ENCODE assay signal across 9 cellular contexts in genomic region chr19:15197275-15198005, GRCh38. TPM values are rescaled to one million over a fixed set of nuclear protein-coding genes. Genes with fewer than 3 reads are reported as not detected.
DNase-seq lines count a peak whose midpoint lies in the region; ATAC-seq, FAIRE-seq and TF ChIP-seq lines count a peak whose summit lies in the region.
"Had no signal": no experiment of that assay in that cellular context is flagged by ENCODE, and none has a peak within 500 bp of the region (broad histone marks: within the 10 kb centered on the region; RNA-seq: fewer than 3 reads in every experiment).

No MANE protein-coding gene starts in this region.

- H3K36me3 ChIP-seq in H1 (ENCODE audit: control insufficient read depth in 2 of 4, insufficient read depth in 4 of 4, low read length in 3 of 4) (peaks cover 4 to 31% (median 11%) of the 10 kb centered on the region in 4 experiments; a peak in 6 of 8 replicates), skeletal muscle tissue (ENCODE audit: control insufficient read depth in 3 of 3, insufficient read depth in 3 of 3, low read length in 3 of 3) (peaks cover 0 to 5% (median 0%) of the 10 kb centered on the region in 3 donors)

- FAIRE-seq in H1 (lab: Jason Lieb, UNC): no peak

- DNase-seq in NCI-H345 (lab: John Stamatoyannopoulos, UW): peak; percentile 11
- DNase-seq in NCI-H345 treated with DMSO at 0.1 percent for 48 hours (lab: John Stamatoyannopoulos, UW; ENCODE audit: unreplicated experiment): no peak
- peak; percentile 25 for DNase-seq in NCI-H1092 (lab: John Stamatoyannopoulos, UW)
- DNase-seq in H1 (ENCODE audit: low read depth in 1 of 2, low spot score in 2 of 2): no peak
- DNase-seq in activated CD8-positive, alpha-beta memory T cell treated with anti-CD3 and anti-CD28 coated beads, Interleukin-2, amount 10 ng/mL, durations not matched to agents 7 days and 5 days: no peak
- no peak for DNase-seq in LoVo (ENCODE audit: low spot score)
- DNase-seq: T-cell had no signal

- peaks cover 4 to 26% of the 10 kb centered on the region in 2 experiments for H4K20me1 ChIP-seq in H1 (replicated peaks in 1 of 2; ENCODE audit: control insufficient read depth in 1 of 2, insufficient read depth in 2 of 2, low read length in 2 of 2)

- ATAC-seq in HG02870 (IDR thresholded peaks at IDR 0.05; ENCODE audit: unreplicated experiment): no peak
- no peak for ATAC-seq in activated CD8-positive, alpha-beta memory T cell treated with anti-CD3 and anti-CD28 coated beads, Interleukin-2, amount 10 ng/mL, durations not matched to agents 7 days and 5 days

- H3K79me2 ChIP-seq in H1 (ENCODE audit: control insufficient read depth in 1 of 2, insufficient read depth in 2 of 2, low read length in 2 of 2): peaks cover 6 to 41% of the 10 kb centered on the region in 2 experiments; a peak in 3 of 4 replicates

- H3K9me3 ChIP-seq in H1 (ENCODE audit: insufficient read depth in 2 of 2, low read depth in 1 of 2, low read length in 1 of 2) (no peaks in the 10 kb centered on the region), skeletal muscle tissue (ENCODE audit: control insufficient read depth in 3 of 3, low read length in 3 of 3) (no peaks in the 10 kb centered on the region)

- H3K9me3 Mint-ChIP-seq in activated CD8-positive, alpha-beta memory T cell treated with anti-CD3 and anti-CD28 coated beads, Interleukin-2, amount 10 ng/mL, durations not matched to agents 7 days and 5 days (ENCODE audit: low read depth): no peaks in the 10 kb centered on the region
- H3K9me3 Mint-ChIP-seq: T-cell had no signal

- no peak overlapping the region for H3K18ac ChIP-seq in H1 (ENCODE audit: extremely low read depth, low read length)

- peaks cover 4 to 17% (median 10%) of the 10 kb centered on the region in 4 experiments for H3K4me1 ChIP-seq in H1 (replicated peaks in 1 of 4; ENCODE audit: control insufficient read depth in 3 of 4, insufficient read depth in 4 of 4, low read length in 3 of 4)
- H3K4me1 ChIP-seq in skeletal muscle tissue (ENCODE audit: control insufficient read depth in 3 of 3, insufficient read depth in 3 of 3, low read length in 3 of 3): peaks cover 7 to 15% (median 11%) of the 10 kb centered on the region in 3 donors

- no peak for TF ChIP-seq EP300 in H1 (IDR thresholded peaks at IDR 0.05; ENCODE audit: borderline replicate concordance in 1 of 2, low read depth in 2 of 2, low read length in 2 of 2)

- H3K79me1 ChIP-seq in H1 (ENCODE audit: low read depth, low read length): peaks cover 14% of the 10 kb centered on the region

- peaks cover 5% of the 10 kb centered on the region for H3K4me1 Mint-ChIP-seq in activated CD8-positive, alpha-beta memory T cell treated with anti-CD3 and anti-CD28 coated beads, Interleukin-2, amount 10 ng/mL, durations not matched to agents 7 days and 5 days

- no peak overlapping the region for H4K5ac ChIP-seq in H1 (ENCODE audit: insufficient read length, low read depth, low read length)

- peak overlapping the region; percentile 20; the same call in 1 of the 2 replicates for H2BK5ac ChIP-seq in H1 (ENCODE audit: low read depth, low read length)

- no peak overlapping the region for H3K4me3 ChIP-seq in H1 (ENCODE audit: extremely low read depth in 1 of 4, insufficient read depth in 2 of 4, low read depth in 3 of 4, low read length in 4 of 4)
- H3K4me3 ChIP-seq in skeletal muscle tissue (ENCODE audit: low read length in 3 of 3): peak overlapping the region in 2 of 3 donors; percentile 28 to 40

- H2BK12ac ChIP-seq in H1 (ENCODE audit: low read depth, low read length): no peak overlapping the region

- H3K23me2 ChIP-seq in H1 (ENCODE audit: low read depth, low read length): peaks cover 12% of the 10 kb centered on the region

- WGBS in H1 (ENCODE audit: extremely low coverage in 1 of 2, insufficient coverage in 1 of 2, insufficient read length in 1 of 2, insufficient replicate concordance in 2 of 2, low coverage in 1 of 2, low lambda C conversion rate in 2 of 2, missing lambda C conversion rate in 1 of 2), 2 experiments: 75% methylated on average over 6 of the region's 15 CpGs; no CpG with 5 or more reads in 1 of the 2 experiments

- POLR2A ChIA-PET in H1 (lab: Charles Lee; ENCODE audit: partially characterized antibody): interaction anchor here (0.5 to 7.1 kb wide), 9 partner anchors 10 to 222 kb away, joined by 3 to 58 read pairs (median 3); partner anchors contain the start of gene EPHX3

- no peak overlapping the region for H3K4me3 Mint-ChIP-seq in activated CD8-positive, alpha-beta memory T cell treated with anti-CD3 and anti-CD28 coated beads, Interleukin-2, amount 10 ng/mL, durations not matched to agents 7 days and 5 days

- no peak overlapping the region for H3K4ac ChIP-seq in H1 (replicated peaks; ENCODE audit: insufficient read length, low read depth, low read length)

- H2BK15ac ChIP-seq in H1 (ENCODE audit: low read length): peak overlapping the region; percentile 1; the same call in 1 of the 2 replicates

- peak overlapping the region; percentile 7 to 26; a peak in 2 of 4 replicates for H3K4me2 ChIP-seq in H1 (ENCODE audit: insufficient read depth in 1 of 2, low read depth in 2 of 2, low read length in 2 of 2)

- no peak overlapping the region for H2AFZ ChIP-seq in H1 (ENCODE audit: low read length)

- H3K27me3 ChIP-seq in H1 (replicated peaks in 1 of 4; ENCODE audit: control insufficient read depth in 3 of 4, extremely low read depth in 1 of 4, insufficient read depth in 3 of 4, low read length in 3 of 4): peaks cover 0 to 2% (median 0%) of the 10 kb centered on the region in 4 experiments; a peak in 1 of 7 replicates
- peaks cover 37 to 49% (median 41%) of the 10 kb centered on the region in 3 donors for H3K27me3 ChIP-seq in skeletal muscle tissue (ENCODE audit: control insufficient read depth in 3 of 3, insufficient read depth in 3 of 3, low read length in 3 of 3)

- H3K9ac ChIP-seq in H1 (replicated peaks in 1 of 4; ENCODE audit: extremely low read depth in 1 of 4, low read depth in 3 of 4, low read length in 3 of 4) (no peak overlapping the region), skeletal muscle tissue (ENCODE audit: low read depth in 1 of 3, low read length in 3 of 3) (peak overlapping the region in 1 of 3 donors; percentile 62)

- CTCF ChIA-PET in H1 (lab: Charles Lee; ENCODE audit: partially characterized antibody): interaction anchor here (0.6 to 2.2 kb wide), 10 partner anchors 10 to 647 kb away, joined by 3 to 9 read pairs (median 3); no protein-coding TSS in a partner anchor
- CTCF ChIA-PET in activated CD8-positive, alpha-beta memory T cell treated with anti-CD3 and anti-CD28 coated beads, Interleukin-2, amount 10 ng/mL, durations not matched to agents 7 days and 5 days (lab: Charles Lee): no interaction called here

- H2AK5ac ChIP-seq in H1 (ENCODE audit: low read depth, low read length): 0 out of 2 replicates have a peak overlapping the region, but pooled peaks have one; percentile 95

- H3K36me3 Mint-ChIP-seq in activated CD8-positive, alpha-beta memory T cell treated with anti-CD3 and anti-CD28 coated beads, Interleukin-2, amount 10 ng/mL, durations not matched to agents 7 days and 5 days: peaks cover 1% of the 10 kb centered on the region
- H3K36me3 Mint-ChIP-seq: T-cell had no signal

- H3K14ac ChIP-seq in H1 (ENCODE audit: insufficient read length): no peak overlapping the region

- no peak overlapping the region for H2BK20ac ChIP-seq in H1 (ENCODE audit: low read length)

- H3K56ac ChIP-seq in H1 (replicated peaks; ENCODE audit: insufficient read length, low read depth, low read length): no peak overlapping the region

- no peak for TF ChIP-seq POLR2A in H1 (IDR thresholded peaks at IDR 0.05; ENCODE audit: control extremely low read depth in 1 of 2, low read depth in 2 of 2, low read length in 2 of 2)

- peak overlapping the region; percentile 54 for H2BK120ac ChIP-seq in H1 (replicated peaks; ENCODE audit: low read depth, low read length)

- H3K23ac ChIP-seq in H1 (ENCODE audit: insufficient read length): no peak overlapping the region

- TF ChIP-seq CTCF in H1 (IDR thresholded peaks at IDR 0.05; ENCODE audit: control extremely low read depth in 1 of 3, insufficient read depth in 1 of 3, low read depth in 1 of 3, low read length in 3 of 3): no peak

- no peak overlapping the region for H3K27ac Mint-ChIP-seq in activated CD8-positive, alpha-beta memory T cell treated with anti-CD3 and anti-CD28 coated beads, Interleukin-2, amount 10 ng/mL, durations not matched to agents 7 days and 5 days
- H3K27ac Mint-ChIP-seq: T-cell had no signal

- no peak overlapping the region; the same call in 1 of the 2 replicates for H4K8ac ChIP-seq in H1 (ENCODE audit: extremely low read depth, insufficient read depth, low read length)

- H3K27me3 Mint-ChIP-seq in activated CD8-positive, alpha-beta memory T cell treated with anti-CD3 and anti-CD28 coated beads, Interleukin-2, amount 10 ng/mL, durations not matched to agents 7 days and 5 days: peaks cover 56% of the 10 kb centered on the region

- H4K91ac ChIP-seq in H1 (replicated peaks; ENCODE audit: insufficient read length, low read length): no peak overlapping the region

- H3K27ac ChIP-seq in H1 (ENCODE audit: low read depth, low read length) (no peak overlapping the region), skeletal muscle tissue (ENCODE audit: low read depth, low read length) (peak overlapping the region; percentile 62)

- no peak for TF ChIP-seq RAD21 in H1 (IDR thresholded peaks at IDR 0.05 in 1 of 2, conservative IDR thresholded peaks at IDR 0.05 in 1 of 2; ENCODE audit: low read depth in 2 of 2, low read length in 2 of 2)

RNA-seq across cellular contexts. Expression of gene NOTCH3, which starts 3.4 kb away (rescaled TPM):
- total RNA-seq in H1 (2021; fragmentation: NEBNext Ultra II Directional; extraction: Animal tissue kit (Norgen Biotek cat#: 25700)): 107 and 111 TPM in 2 replicates
- 37.5 and 65.9 TPM in 2 replicates for polyA plus RNA-seq in H1 (2011; rRNA removed)
- 27.5 TPM for polyA plus RNA-seq in H1 (2011; cell fraction: cytosol; rRNA removed)
- 90.3 TPM for polyA plus RNA-seq in H1 (2011; cell fraction: nucleus; rRNA removed)
- polyA plus RNA-seq in H1 (2012, experiment 1 of 2): 38.0 to 79.1 TPM (median 69.0 TPM) in 4 replicates
- 38.3 TPM for polyA plus RNA-seq in H1 (2012, experiment 2 of 2)
- 77.9 TPM for polyA plus RNA-seq in H1 (2013, experiment 1 of 2)
- 64.5 TPM for polyA plus RNA-seq in H1 (2013, experiment 2 of 2)
- 117 and 119 TPM in 2 replicates for polyA minus RNA-seq in H1 (2011; rRNA and poly(A)+ RNA removed)
- 145 TPM for polyA minus RNA-seq in H1 (2011; cell fraction: cytosol; rRNA and poly(A)+ RNA removed)
- polyA minus RNA-seq in H1 (2011; cell fraction: nucleus; rRNA and poly(A)+ RNA removed): 87.8 TPM
- total RNA-seq in skeletal muscle tissue: 77.8 TPM
- not detected for total RNA-seq in activated CD8-positive, alpha-beta memory T cell treated with anti-CD3 and anti-CD28 coated beads, Interleukin-2, amount 10 ng/mL, durations not matched to agents 7 days and 5 days

RNA-seq across cellular contexts. Expression of gene EPHX3, which starts 34.8 kb away (rescaled TPM):
- 30.2 and 30.9 TPM in 2 replicates for total RNA-seq in H1 (2021; fragmentation: NEBNext Ultra II Directional; extraction: Animal tissue kit (Norgen Biotek cat#: 25700))
- 47.6 and 67.5 TPM in 2 replicates for polyA plus RNA-seq in H1 (2011; rRNA removed)
- polyA plus RNA-seq in H1 (2011; cell fraction: cytosol; rRNA removed): 24.1 TPM
- 51.8 TPM for polyA plus RNA-seq in H1 (2011; cell fraction: nucleus; rRNA removed)
- 25.8 to 35.8 TPM (median 34.5 TPM) in 4 replicates for polyA plus RNA-seq in H1 (2012, experiment 1 of 2)
- polyA plus RNA-seq in H1 (2012, experiment 2 of 2): 44.5 TPM
- polyA plus RNA-seq in H1 (2013, experiment 1 of 2): 39.3 TPM
- polyA plus RNA-seq in H1 (2013, experiment 2 of 2): 42.0 TPM
- 25.4 and 38.4 TPM in 2 replicates for polyA minus RNA-seq in H1 (2011; rRNA and poly(A)+ RNA removed)
- 11.8 TPM for polyA minus RNA-seq in H1 (2011; cell fraction: cytosol; rRNA and poly(A)+ RNA removed)
- polyA minus RNA-seq in H1 (2011; cell fraction: nucleus; rRNA and poly(A)+ RNA removed): 14.0 TPM
- not detected for total RNA-seq in skeletal muscle tissue
- total RNA-seq in activated CD8-positive, alpha-beta memory T cell treated with anti-CD3 and anti-CD28 coated beads, Interleukin-2, amount 10 ng/mL, durations not matched to agents 7 days and 5 days: under 1 TPM in 1 of 2 experiments, not detected in 1; 0.19 TPM

Comparison
In these comparisons a context has a peak if more than half of its experiments do, and no peak if none do; other contexts are left out.
1. DNase-seq: peak in NCI-H345 (single experiment) and NCI-H1092 (single experiment); none in NCI-H345 treated with DMSO at 0.1 percent for 48 hours (single experiment), H1 (0 of 2), activated CD8-positive, alpha-beta memory T cell treated with anti-CD3 and anti-CD28 coated beads, Interleukin-2, amount 10 ng/mL, durations not matched to agents 7 days and 5 days (single experiment) and LoVo (single experiment).
2. H3K4me3 ChIP-seq: peak in skeletal muscle tissue (2 of 3); none in H1 (0 of 4).
3. RNA of gene NOTCH3, which starts 3.4 kb away (total RNA-seq): 107 to 111 TPM in H1 and 77.8 TPM in skeletal muscle tissue (single experiment); not detected in activated CD8-positive, alpha-beta memory T cell treated with anti-CD3 and anti-CD28 coated beads, Interleukin-2, amount 10 ng/mL, durations not matched to agents 7 days and 5 days; every median in the first group is over 10 times any median in the second.
4. RNA of gene EPHX3, which starts 34.8 kb away (total RNA-seq): 30.2 to 30.9 TPM in H1; 0.19 TPM in activated CD8-positive, alpha-beta memory T cell treated with anti-CD3 and anti-CD28 coated beads, Interleukin-2, amount 10 ng/mL, durations not matched to agents 7 days and 5 days and not detected in skeletal muscle tissue (single experiment); every median in the first group is over 10 times any median in the second.